ENCODE assay signal across 22 cellular contexts in genomic region chr1:93598861-93599439, GRCh38.
DNase-seq lines count a peak whose midpoint lies in the region; ATAC-seq and TF ChIP-seq lines count a peak whose summit lies in the region.
"Had no signal": no experiment of that assay in that cellular context is flagged by ENCODE, and none has a peak within 500 bp of the region (broad histone marks: within the 10 kb centered on the region; RNA-seq: fewer than 3 reads in every experiment).

No MANE protein-coding gene starts in this region.

- no peak overlapping the region for H3K4me3 ChIP-seq in GM23338
- H3K4me3 ChIP-seq in psoas muscle: no peak overlapping the region
- H3K4me3 ChIP-seq in A673 (ENCODE audit: low read depth, low read length, poor library complexity, severe bottlenecking): no peak overlapping the region
- H3K4me3 ChIP-seq: BLaER1, K562, MG63, skin epidermis, transverse colon had no signal

- intact Hi-C loops in psoas muscle (cut with DNase I) (no loop called here), A673 (cut with micrococcal nuclease; ENCODE audit: unreplicated experiment) (no loop called here)

- 54 to 64% (median 58%) methylated on average over 7 of the region's 7 CpGs for WGBS in psoas muscle, 3 donors

- POLR2A ChIA-PET in RWPE1 (lab: Yijun Ruan, JAX; ENCODE audit: low non-redundant PET) (no interaction called here), A673 (lab: Charles Lee; ENCODE audit: low non-redundant PET) (no interaction called here)

- H3K4me3 Mint-ChIP-seq in GM23338 (no peak overlapping the region), glutamatergic neuron (ENCODE audit: unreplicated experiment) (no peak overlapping the region)
- H3K4me3 Mint-ChIP-seq: activated naive CD8-positive, alpha-beta T cell treated with anti-CD3 and anti-CD28 coated beads, Interleukin-2, amount 50 U/mL, for 24 hours had no signal

- H3K27ac ChIP-seq in GM23338 (ENCODE audit: low read depth) (no peak overlapping the region), RWPE1 (peak overlapping the region; percentile 93), psoas muscle (peak overlapping the region; percentile 76), A673 (ENCODE audit: low read depth, low read length, poor library complexity, severe bottlenecking) (no peak overlapping the region)
- H3K27ac ChIP-seq: BLaER1, transverse colon had no signal

- no peak for TF ChIP-seq CTCF in GM23338 (conservative IDR thresholded peaks at IDR 0.05; ENCODE audit: low read depth in 2 of 2)
- no peak for TF ChIP-seq CTCF in RWPE1 (conservative IDR thresholded peaks at IDR 0.05; ENCODE audit: low read depth)
- TF ChIP-seq CTCF in glutamatergic neuron (IDR thresholded peaks at IDR 0.05; ENCODE audit: partially characterized antibody, unreplicated experiment): no peak
- TF ChIP-seq CTCF in psoas muscle (IDR thresholded peaks at IDR 0.05): no peak
- TF ChIP-seq CTCF in A673 (conservative IDR thresholded peaks at IDR 0.05; ENCODE audit: low read depth, low read length): no peak

- peak overlapping the region; percentile 16; the same call in 1 of the 2 replicates for H3K27ac Mint-ChIP-seq in GM23338
- peak overlapping the region; percentile 92 for H3K27ac Mint-ChIP-seq in glutamatergic neuron (ENCODE audit: unreplicated experiment)
- H3K27ac Mint-ChIP-seq: activated naive CD8-positive, alpha-beta T cell treated with anti-CD3 and anti-CD28 coated beads, Interleukin-2, amount 50 U/mL, for 24 hours had no signal

- H3K9me2 ChIP-seq in GM23338 (ENCODE audit: insufficient read depth): no peaks in the 10 kb centered on the region

- H3K27me3 ChIP-seq in GM23338 (ENCODE audit: insufficient read depth) (no peaks in the 10 kb centered on the region), psoas muscle (ENCODE audit: insufficient read depth in 3 of 3, low read length in 2 of 3) (no peaks in the 10 kb centered on the region), A673 (replicated peaks; ENCODE audit: insufficient read depth, low read depth, low read length, poor library complexity) (no peaks in the 10 kb centered on the region)
- H3K27me3 ChIP-seq: BLaER1, MG63, transverse colon had no signal

- no peaks in the 10 kb centered on the region for H3F3A ChIP-seq in GM23338 (replicated peaks; ENCODE audit: low read depth)

- H3K36me3 ChIP-seq in GM23338 (ENCODE audit: insufficient read depth) (no peaks in the 10 kb centered on the region), psoas muscle (ENCODE audit: insufficient read depth in 1 of 2, low read depth in 1 of 2) (no peaks in the 10 kb centered on the region), A673 (ENCODE audit: insufficient read depth, low read length, poor library complexity, severe bottlenecking) (no peaks in the 10 kb centered on the region)
- H3K36me3 ChIP-seq: MG63, transverse colon had no signal

- H4K20me1 ChIP-seq in GM23338 (replicated peaks; ENCODE audit: insufficient read depth): no peaks in the 10 kb centered on the region

- ATAC-seq in GM23338 (no peak), psoas muscle (peak in 3 of 4 donors; percentile 18 to 39 (median 26)), HG03520 (IDR thresholded peaks at IDR 0.05; ENCODE audit: unreplicated experiment) (no peak), HG02884 (IDR thresholded peaks at IDR 0.05; ENCODE audit: unreplicated experiment) (no peak)
- ATAC-seq: activated naive CD8-positive, alpha-beta T cell treated with anti-CD3 and anti-CD28 coated beads, Interleukin-2, amount 50 U/mL, for 24 hours; K562 had no signal

- no peaks in the 10 kb centered on the region for H3K9me3 ChIP-seq in psoas muscle
- H3K9me3 ChIP-seq in A673 (ENCODE audit: low read depth, low read length, poor library complexity, severe bottlenecking): no peaks in the 10 kb centered on the region
- H3K9me3 ChIP-seq: MG63, transverse colon had no signal

- H3K4me2 ChIP-seq in GM23338: no peak overlapping the region
- H3K4me2 ChIP-seq: BLaER1 had no signal

- DNase-seq in GM23338 (ENCODE audit: low spot score) (no peak), RWPE1 (ENCODE audit: low spot score) (no peak), glutamatergic neuron (no peak), psoas muscle (no peak), A673 (ENCODE audit: low spot score) (no peak)
- DNase-seq: activated CD4-positive, alpha-beta T cell treated with anti-CD3 and anti-CD28 coated beads for 48 hours; activated CD8-positive, alpha-beta memory T cell treated with anti-CD3 and anti-CD28 coated beads for 24 hours; activated gamma-delta T cell treated with Interleukin-2 at 50 U/mL for 16 hours; activated naive CD8-positive, alpha-beta T cell treated with anti-CD3 and anti-CD28 coated beads, Interleukin-2, amount 50 U/mL, for 24 hours; cerebellar nuclear complex; DMS79; GDM1; H7; kidney glomerular epithelial cell; MG63; NCI-H2081; transverse colon had no signal

- H3K27me3 Mint-ChIP-seq in GM23338 (ENCODE audit: insufficient read depth, low read depth, poor library complexity) (no peaks in the 10 kb centered on the region), glutamatergic neuron (ENCODE audit: unreplicated experiment) (peaks cover 11% of the 10 kb centered on the region)

- no peaks in the 10 kb centered on the region for H3K9me3 Mint-ChIP-seq in GM23338
- peaks cover 32% of the 10 kb centered on the region for H3K9me3 Mint-ChIP-seq in glutamatergic neuron (ENCODE audit: unreplicated experiment)
- H3K9me3 Mint-ChIP-seq: activated naive CD8-positive, alpha-beta T cell treated with anti-CD3 and anti-CD28 coated beads, Interleukin-2, amount 50 U/mL, for 24 hours had no signal

- 0 out of 2 replicates have a peak, but pooled peaks cover 4% of the 10 kb centered on the region for H3K79me2 ChIP-seq in GM23338 (replicated peaks; ENCODE audit: insufficient read depth)

- H3K4me1 Mint-ChIP-seq in GM23338 (peaks cover 34% of the 10 kb centered on the region), glutamatergic neuron (ENCODE audit: low read depth, unreplicated experiment) (peaks cover 58% of the 10 kb centered on the region)
- H3K4me1 Mint-ChIP-seq: activated naive CD8-positive, alpha-beta T cell treated with anti-CD3 and anti-CD28 coated beads, Interleukin-2, amount 50 U/mL, for 24 hours had no signal

- CTCF ChIA-PET in RWPE1 (lab: Yijun Ruan, JAX) (interaction anchor here (0.6 kb wide), 1 partner anchor 223 kb away, joined by 5 read pairs; no protein-coding TSS in a partner anchor), A673 (lab: Charles Lee) (no interaction called here)

- no TSS peak for BruUV-seq in A673 (replicated peaks; lab: Mats Ljungman, UMichigan)

- H3K36me3 Mint-ChIP-seq in GM23338 (ENCODE audit: low read depth) (no peaks in the 10 kb centered on the region), glutamatergic neuron (ENCODE audit: unreplicated experiment) (peaks cover 10% of the 10 kb centered on the region)

- no peak overlapping the region for H2AFZ ChIP-seq in GM23338

- H3K4me1 ChIP-seq in GM23338 (ENCODE audit: insufficient read depth): peaks cover 30% of the 10 kb centered on the region
- peaks cover 86% of the 10 kb centered on the region for H3K4me1 ChIP-seq in psoas muscle
- no peaks in the 10 kb centered on the region for H3K4me1 ChIP-seq in A673 (ENCODE audit: insufficient read depth, low read length, poor library complexity, severe bottlenecking)
- H3K4me1 ChIP-seq: BLaER1 had no signal

TF ChIP-seq in GM23338, 12 proteins besides CTCF, POLR2A, EP300 and RAD21 (continues in another document):
- TF ChIP-seq JUNB (IDR thresholded peaks at IDR 0.05; ENCODE audit: unreplicated experiment) (no peak), NANOG (IDR thresholded peaks at IDR 0.05; ENCODE audit: borderline replicate concordance) (no peak)

Comparison
In these comparisons a context has a peak if more than half of its experiments do, and no peak if none do; other contexts are left out.
1. ATAC-seq: peak in psoas muscle (3 of 4); none in GM23338 (single experiment), HG03520 (single experiment) and HG02884 (single experiment).
2. H3K27ac ChIP-seq: peak in RWPE1 (single experiment) and psoas muscle (single experiment); none in GM23338 (single experiment) and A673 (single experiment).